17 cellular contexts compared by ENCODE assay signal in the genomic region with DNA sequence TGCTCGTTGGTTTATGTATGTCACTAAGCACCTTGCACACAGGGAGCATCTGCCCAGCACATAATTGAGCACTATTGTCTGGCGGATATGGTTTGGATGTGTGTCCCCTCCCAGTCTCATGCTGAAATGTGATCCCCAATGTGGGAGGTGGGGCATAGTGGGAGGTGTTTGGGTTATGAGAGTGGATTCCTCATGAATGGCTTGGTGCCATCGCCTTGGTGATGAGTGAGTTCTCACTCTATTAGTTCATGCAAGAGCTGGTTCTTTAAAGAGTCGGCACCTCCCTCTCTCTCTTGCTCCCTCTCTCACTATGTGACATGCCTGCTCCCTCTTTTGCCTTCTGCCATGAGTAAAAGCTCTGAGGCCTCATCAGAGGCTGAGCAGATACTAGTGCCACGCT. TPM values are rescaled to one million over a fixed set of nuclear protein-coding genes. Genes with fewer than 3 reads are reported as not detected.
DNase-seq lines count a peak whose midpoint lies in the region; ATAC-seq and TF ChIP-seq lines count a peak whose summit lies in the region.
"Had no signal": no experiment of that assay in that cellular context is flagged by ENCODE, and none has a peak within 500 bp of the region (broad histone marks: within the 10 kb centered on the region; RNA-seq: fewer than 3 reads in every experiment).

No MANE protein-coding gene starts in this region.

- no peak overlapping the region for H2BK120ac ChIP-seq in neuronal stem cell (ENCODE audit: low read depth, low read length)

- H3K23ac ChIP-seq in neuronal stem cell (ENCODE audit: low read depth, low read length, poor library complexity) = no peak overlapping the region

- intact Hi-C loops in uterus (cut with DNase I; ENCODE audit: low total_unique reads) = no loop called here

- TF ChIP-seq CTCF in astrocyte of the cerebellum (IDR thresholded peaks at IDR 0.05; ENCODE audit: low read depth, low read length, missing control alignments) = no peak
- TF ChIP-seq CTCF in uterus (IDR thresholded peaks at IDR 0.05) = no peak
- TF ChIP-seq CTCF in GM13977 (IDR thresholded peaks at IDR 0.05; ENCODE audit: extremely low read depth, insufficient read depth, missing control alignments) = no peak

- ATAC-seq in GM21423 (IDR thresholded peaks at IDR 0.05; ENCODE audit: unreplicated experiment) = no peak
- ATAC-seq: left lobe of liver; stimulated activated naive B cell treated with anti-CD40 and anti-IgM and Interleukin-4, amounts not matched to agents 10 μg/mL and 1 μg/mL and 100 μg/mL, for 72 hours had no signal

- no peak overlapping the region for H4K8ac ChIP-seq in neuronal stem cell (ENCODE audit: low read depth, low read length)

- no CpG with 5 or more reads among the region's 5 CpGs for WGBS in neuronal stem cell (ENCODE audit: extremely low coverage in 2 of 2, insufficient read length in 2 of 2, insufficient replicate concordance in 1 of 2), 2 donors

- no peak overlapping the region for H2BK15ac ChIP-seq in neuronal stem cell (ENCODE audit: low read length)

- in situ Hi-C loops in astrocyte of the cerebellum (cut with HindIII; ENCODE audit: low sequenced_read_pairs) = no loop called here
- in situ Hi-C loops in GM13977 (cut with MboI; ENCODE audit: low pct_unique_long_range_greater_than_20kb, low sequenced_read_pairs, unreplicated experiment) = no loop called here

- no peak overlapping the region for H3K14ac ChIP-seq in neuronal stem cell (ENCODE audit: low read length)

- H3K4me1 ChIP-seq in neuronal stem cell (ENCODE audit: control insufficient read depth in 2 of 2, insufficient read depth in 1 of 2, low read depth in 1 of 2, low read length in 2 of 2) = peaks cover 10 to 16% of the 10 kb centered on the region in 2 donors
- H3K4me1 ChIP-seq in uterus = no peaks in the 10 kb centered on the region

- H3K79me1 ChIP-seq in neuronal stem cell (ENCODE audit: low read depth, low read length) = no peaks in the 10 kb centered on the region

- no peak overlapping the region for H2AK5ac ChIP-seq in neuronal stem cell (ENCODE audit: low read depth, low read length)

- no peak overlapping the region for H3K9ac ChIP-seq in neuronal stem cell (ENCODE audit: low read depth, low read length, poor library complexity)

- no peak for TF ChIP-seq POLR2A in uterus (IDR thresholded peaks at IDR 0.05)

- H3K4me3 ChIP-seq in astrocyte of the cerebellum (ENCODE audit: low read depth, low read length) = no peak overlapping the region
- no peak overlapping the region for H3K4me3 ChIP-seq in neuronal stem cell (ENCODE audit: low read length in 2 of 2)
- no peak overlapping the region for H3K4me3 ChIP-seq in uterus
- H3K4me3 ChIP-seq: hepatocyte had no signal

- H3K4me2 ChIP-seq in neuronal stem cell (ENCODE audit: insufficient read depth, low read length, poor library complexity, severe bottlenecking) = no peak overlapping the region
- H3K4me2 ChIP-seq: hepatocyte had no signal

- H3K36me3 ChIP-seq in neuronal stem cell (replicated peaks in 1 of 2; ENCODE audit: control insufficient read depth in 2 of 2, insufficient read depth in 2 of 2, low read length in 2 of 2) (peaks cover 0 to 3% of the 10 kb centered on the region in 2 donors), uterus (no peaks in the 10 kb centered on the region)

- H3K27ac ChIP-seq in neuronal stem cell (replicated peaks; ENCODE audit: low read length) (no peak overlapping the region), uterus (no peak overlapping the region)
- H3K27ac ChIP-seq: hepatocyte had no signal

- no peak overlapping the region for H4K91ac ChIP-seq in neuronal stem cell (ENCODE audit: low read depth, low read length, poor library complexity)

- DNase-seq in NCI-H1105 treated with DMSO at 0.1 percent for 48 hours (lab: John Stamatoyannopoulos, UW) (peak; percentile 87), NCI-H2196 treated with DMSO at 0.1 percent for 48 hours (lab: John Stamatoyannopoulos, UW; ENCODE audit: unreplicated experiment) (peak; percentile 29), astrocyte of the cerebellum (ENCODE audit: low read depth) (peak; percentile 15), neuronal stem cell (ENCODE audit: low spot score) (no peak), uterus (no peak), NCI-H1694 treated with DMSO at 0.1 percent for 48 hours (lab: John Stamatoyannopoulos, UW) (no peak), GM13977 (ENCODE audit: low spot score) (no peak)
- DNase-seq: activated CD4-positive, alpha-beta T cell treated with anti-CD3 and anti-CD28 coated beads for 1 hour; activated naive CD8-positive, alpha-beta T cell treated with anti-CD3 and anti-CD28 coated beads for 36 hours; activated T-cell treated with anti-CD3 and anti-CD28 coated beads for 4 hours; C1 segment of cervical spinal cord; naive B cell; NCI-H1092 treated with DMSO at 0.1 percent for 48 hours; stimulated activated naive B cell treated with anti-CD40 and anti-IgM and Interleukin-4, amounts not matched to agents 10 μg/mL and 1 μg/mL and 100 μg/mL, for 72 hours had no signal

- H3K27me3 ChIP-seq in neuronal stem cell (ENCODE audit: control insufficient read depth in 3 of 3, insufficient read depth in 3 of 3, low read depth in 1 of 3, low read length in 3 of 3) (no peaks in the 10 kb centered on the region), uterus (no peaks in the 10 kb centered on the region)
- H3K27me3 ChIP-seq: hepatocyte had no signal

- no peak overlapping the region for H2BK5ac ChIP-seq in neuronal stem cell (ENCODE audit: low read length)

- H3K4ac ChIP-seq in neuronal stem cell (ENCODE audit: low read length) = no peak overlapping the region

- no peak overlapping the region for H2BK12ac ChIP-seq in neuronal stem cell (ENCODE audit: low read length)

- peak overlapping the region; percentile 62 for H2AFZ ChIP-seq in neuronal stem cell (ENCODE audit: low read length)
- H2AFZ ChIP-seq: hepatocyte had no signal

- H3K18ac ChIP-seq in neuronal stem cell (ENCODE audit: low read length) = no peak overlapping the region

- H3K9me3 ChIP-seq in neuronal stem cell (replicated peaks in 1 of 2; ENCODE audit: control insufficient read depth in 2 of 2, insufficient read depth in 1 of 2, low read depth in 1 of 2, low read length in 2 of 2) (no peaks in the 10 kb centered on the region), uterus (no peaks in the 10 kb centered on the region)

RNA-seq across cellular contexts. Expression of gene CTSK, which starts 9.6 kb away (rescaled TPM):
- 1.9 TPM for polyA plus RNA-seq in neuronal stem cell (2013, experiment 1 of 2)
- polyA plus RNA-seq in neuronal stem cell (2013, experiment 2 of 2) = 1.7 TPM
- total RNA-seq in uterus = 100 to 1,000 TPM in 3 of 4 donors, 10 to 100 TPM in 1; 83.5 to 168 (median 114) TPM

RNA-seq across cellular contexts. Expression of gene CTSS, which starts 32.9 kb away (rescaled TPM):
- polyA plus RNA-seq in neuronal stem cell (2013, experiment 1 of 2) = 0.06 TPM
- polyA plus RNA-seq in neuronal stem cell (2013, experiment 2 of 2) = 0.06 TPM
- 10 to 100 TPM in 3 of 4 donors, 1 to 10 TPM in 1; 5.9 to 26.7 (median 16.5) TPM for total RNA-seq in uterus

Comparison
In these comparisons a context has a peak if more than half of its experiments do, and no peak if none do; other contexts are left out.
1. DNase-seq: peak in NCI-H1105 treated with DMSO at 0.1 percent for 48 hours (single experiment), NCI-H2196 treated with DMSO at 0.1 percent for 48 hours (single experiment) and astrocyte of the cerebellum (single experiment); none in neuronal stem cell (single experiment), uterus (0 of 2), NCI-H1694 treated with DMSO at 0.1 percent for 48 hours (single experiment) and GM13977 (single experiment).